Comparison of ENCODE assay signal across 20 cellular contexts in genomic region chr11:86550757-86551156, GRCh38.
DNase-seq lines count a peak whose midpoint lies in the region; ATAC-seq and TF ChIP-seq lines count a peak whose summit lies in the region.
"Had no signal": no experiment of that assay in that cellular context is flagged by ENCODE, and none has a peak within 500 bp of the region (broad histone marks: within the 10 kb centered on the region; RNA-seq: fewer than 3 reads in every experiment).

No MANE protein-coding gene starts in this region.

- H3K9me2 ChIP-seq in PC-3 (replicated peaks; ENCODE audit: low read length), result no peaks in the 10 kb centered on the region

- no peak overlapping the region for H2AFZ ChIP-seq in PC-3 (ENCODE audit: low read length)

- TF ChIP-seq POLR2A in body of pancreas (IDR thresholded peaks at IDR 0.05) (no peak), thyroid gland (IDR thresholded peaks at IDR 0.05) (no peak)

- H3K27ac Mint-ChIP-seq in nephron, result peak overlapping the region in 2 of 3 experiments; percentile 61 to 85
- H3K27ac Mint-ChIP-seq: activated T-helper 2 cell treated with anti-CD3 and anti-CD28 coated beads, Interferon-gamma antibody, Interleukin-2, Interleukin-4, amounts not matched to agents 10 μg/mL and 5 μg/mL and 100 μg/mL, durations not matched to agents 14 hours and 24 hours and 36 hours; CD4-positive, alpha-beta memory T cell; stimulated activated naive CD8-positive, alpha-beta T cell treated with anti-CD3 and anti-CD28 coated beads, Interleukin-15, amount 100 ng/mL, for 72 hours; T-helper 2 cell treated with Interferon-gamma antibody and Interleukin-4, amounts not matched to agents 5 μg/mL and 100 μg/mL, for 36 hours; WTC11 had no signal

- no peaks in the 10 kb centered on the region for H3K9me3 ChIP-seq in PC-3 (ENCODE audit: low read length)
- no peaks in the 10 kb centered on the region for H3K9me3 ChIP-seq in body of pancreas
- no peaks in the 10 kb centered on the region for H3K9me3 ChIP-seq in thyroid gland
- H3K9me3 ChIP-seq: HAP-1 had no signal

- H3K27me3 ChIP-seq in PC-3 (ENCODE audit: low read length) (no peaks in the 10 kb centered on the region), body of pancreas (no peaks in the 10 kb centered on the region), thyroid gland (no peaks in the 10 kb centered on the region)

- intact Hi-C loops in PC-3 (cut with micrococcal nuclease), result loop anchor here (1.0 kb wide), 1 partner anchor 66 kb away; no protein-coding TSS in a partner anchor
- intact Hi-C loops in body of pancreas (cut with DNase I), result no loop called here
- intact Hi-C loops in thyroid gland (cut with DNase I), result no loop called here

- BruUV-seq in PC-3 (replicated peaks; lab: Mats Ljungman, UMichigan), result no TSS peak

- peaks cover 53% of the 10 kb centered on the region for H3K4me1 Mint-ChIP-seq in nephron
- H3K4me1 Mint-ChIP-seq: CD4-positive, alpha-beta memory T cell; stimulated activated naive CD8-positive, alpha-beta T cell treated with anti-CD3 and anti-CD28 coated beads, Interleukin-15, amount 100 ng/mL, for 72 hours had no signal

- H3K79me2 ChIP-seq in PC-3 (ENCODE audit: low read length), result no peaks in the 10 kb centered on the region

- WGBS in body of pancreas, 2 donors, result 94 to 95% methylated on average over 2 of the region's 2 CpGs
- WGBS in thyroid gland, 2 donors, result 97 to 100% methylated on average over 2 of the region's 2 CpGs

- no peak for TF ChIP-seq CTCF in PC-3 (conservative IDR thresholded peaks at IDR 0.05; ENCODE audit: low read depth, low read length)
- no peak for TF ChIP-seq CTCF in body of pancreas (IDR thresholded peaks at IDR 0.05)
- TF ChIP-seq CTCF in nephron (IDR thresholded peaks at IDR 0.05; ENCODE audit: unreplicated experiment in 3 of 3), result no peak
- no peak for TF ChIP-seq CTCF in thyroid gland (IDR thresholded peaks at IDR 0.05)

- DNase-seq in PC-3 (no peak), body of pancreas (no peak), thyroid gland (no peak), NOMO-1 treated with dmso at 0.1 percent for 144 hours (lab: John Stamatoyannopoulos, UW; ENCODE audit: unreplicated experiment) (no peak)
- DNase-seq: activated CD4-positive, alpha-beta T cell treated with anti-CD3 and anti-CD28 coated beads, Interleukin-2, amount 50 U/mL, for 48 hours; activated CD8-positive, alpha-beta memory T cell treated with anti-CD3 and anti-CD28 coated beads, Interleukin-2, amount 50 U/mL, for 48 hours; DMS153; NCI-H1436 treated with DMSO at 0.1 percent for 48 hours; NCI-H510A; stimulated activated CD4-positive, alpha-beta T cell treated with anti-CD3 and anti-CD28 coated beads, Interleukin-4, amount 100 ng/mL, for 4 hours; stimulated activated naive CD8-positive, alpha-beta T cell treated with anti-CD3 and anti-CD28 coated beads, Interleukin-15, amount 100 ng/mL, for 72 hours had no signal

- no peaks in the 10 kb centered on the region for H3K36me3 Mint-ChIP-seq in nephron (ENCODE audit: low read depth)
- H3K36me3 Mint-ChIP-seq: CD4-positive, alpha-beta memory T cell; WTC11 had no signal

- no peak overlapping the region for H3K4me2 ChIP-seq in PC-3 (ENCODE audit: low read length)

- ATAC-seq in PC-3 (no peak), body of pancreas (no peak), GM18520 (IDR thresholded peaks at IDR 0.05; ENCODE audit: unreplicated experiment) (no peak), GM21723 (IDR thresholded peaks at IDR 0.05; ENCODE audit: unreplicated experiment) (no peak), GM19395 (IDR thresholded peaks at IDR 0.05; ENCODE audit: unreplicated experiment) (no peak)
- ATAC-seq: stimulated activated naive CD8-positive, alpha-beta T cell treated with anti-CD3 and anti-CD28 coated beads, Interleukin-15, amount 100 ng/mL, for 72 hours; WTC11 had no signal

- no peak overlapping the region for H3K4me3 Mint-ChIP-seq in nephron
- H3K4me3 Mint-ChIP-seq: CD4-positive, alpha-beta memory T cell; stimulated activated naive CD8-positive, alpha-beta T cell treated with anti-CD3 and anti-CD28 coated beads, Interleukin-15, amount 100 ng/mL, for 72 hours; T-helper 2 cell treated with Interferon-gamma antibody and Interleukin-4, amounts not matched to agents 5 μg/mL and 100 μg/mL, for 36 hours; WTC11 had no signal

- H4K20me1 ChIP-seq in PC-3 (ENCODE audit: low read length), result no peaks in the 10 kb centered on the region

- H3K4me3 ChIP-seq in PC-3 (ENCODE audit: low read length) (no peak overlapping the region), body of pancreas (no peak overlapping the region), thyroid gland (replicated peaks in 1 of 3) (no peak overlapping the region)
- H3K4me3 ChIP-seq: HAP-1 had no signal

- H3K27ac ChIP-seq in PC-3 (ENCODE audit: low read length) (peak overlapping the region; percentile 65; the same call in 1 of the 2 replicates), body of pancreas (peak overlapping the region in 3 of 4 donors; percentile 32 to 68 (median 63)), thyroid gland (peak overlapping the region in 2 of 3 donors; percentile 26 to 67)

- no peaks in the 10 kb centered on the region for H3K27me3 Mint-ChIP-seq in nephron (ENCODE audit: low read depth)

- H3F3A ChIP-seq in PC-3 (ENCODE audit: low read length, unreplicated experiment), result no peaks in the 10 kb centered on the region

- H3K9me3 Mint-ChIP-seq in nephron, result peaks cover 4% of the 10 kb centered on the region
- H3K9me3 Mint-ChIP-seq: activated T-helper 2 cell treated with anti-CD3 and anti-CD28 coated beads, Interferon-gamma antibody, Interleukin-2, Interleukin-4, amounts not matched to agents 10 μg/mL and 5 μg/mL and 100 μg/mL, durations not matched to agents 14 hours and 24 hours and 36 hours; CD4-positive, alpha-beta memory T cell; stimulated activated naive CD8-positive, alpha-beta T cell treated with anti-CD3 and anti-CD28 coated beads, Interleukin-15, amount 100 ng/mL, for 72 hours; T-helper 2 cell treated with Interferon-gamma antibody and Interleukin-4, amounts not matched to agents 5 μg/mL and 100 μg/mL, for 36 hours had no signal

- POLR2A ChIA-PET in PC-3 (lab: Charles Lee; ENCODE audit: unreplicated experiment), result no interaction called here

- CTCF ChIA-PET in PC-3 (lab: Charles Lee), result no interaction called here

- H3K4me1 ChIP-seq in PC-3 (ENCODE audit: insufficient read depth, low read length) (peaks cover 20% of the 10 kb centered on the region), body of pancreas (peaks cover 43% of the 10 kb centered on the region), thyroid gland (peaks cover 26 to 33% of the 10 kb centered on the region in 2 donors)
- H3K4me1 ChIP-seq: HAP-1 had no signal

- H3K36me3 ChIP-seq in PC-3 (ENCODE audit: low read depth, low read length), result no peaks in the 10 kb centered on the region
- no peaks in the 10 kb centered on the region for H3K36me3 ChIP-seq in body of pancreas (replicated peaks in 1 of 2; ENCODE audit: insufficient read depth in 1 of 2, low read depth in 2 of 2)
- H3K36me3 ChIP-seq in thyroid gland, result no peaks in the 10 kb centered on the region
- H3K36me3 ChIP-seq: HAP-1 had no signal

- no peak overlapping the region for H3K9ac ChIP-seq in PC-3 (ENCODE audit: low read length)
